Comparison of ENCODE assay signal across 8 cellular contexts in the genomic region with DNA sequence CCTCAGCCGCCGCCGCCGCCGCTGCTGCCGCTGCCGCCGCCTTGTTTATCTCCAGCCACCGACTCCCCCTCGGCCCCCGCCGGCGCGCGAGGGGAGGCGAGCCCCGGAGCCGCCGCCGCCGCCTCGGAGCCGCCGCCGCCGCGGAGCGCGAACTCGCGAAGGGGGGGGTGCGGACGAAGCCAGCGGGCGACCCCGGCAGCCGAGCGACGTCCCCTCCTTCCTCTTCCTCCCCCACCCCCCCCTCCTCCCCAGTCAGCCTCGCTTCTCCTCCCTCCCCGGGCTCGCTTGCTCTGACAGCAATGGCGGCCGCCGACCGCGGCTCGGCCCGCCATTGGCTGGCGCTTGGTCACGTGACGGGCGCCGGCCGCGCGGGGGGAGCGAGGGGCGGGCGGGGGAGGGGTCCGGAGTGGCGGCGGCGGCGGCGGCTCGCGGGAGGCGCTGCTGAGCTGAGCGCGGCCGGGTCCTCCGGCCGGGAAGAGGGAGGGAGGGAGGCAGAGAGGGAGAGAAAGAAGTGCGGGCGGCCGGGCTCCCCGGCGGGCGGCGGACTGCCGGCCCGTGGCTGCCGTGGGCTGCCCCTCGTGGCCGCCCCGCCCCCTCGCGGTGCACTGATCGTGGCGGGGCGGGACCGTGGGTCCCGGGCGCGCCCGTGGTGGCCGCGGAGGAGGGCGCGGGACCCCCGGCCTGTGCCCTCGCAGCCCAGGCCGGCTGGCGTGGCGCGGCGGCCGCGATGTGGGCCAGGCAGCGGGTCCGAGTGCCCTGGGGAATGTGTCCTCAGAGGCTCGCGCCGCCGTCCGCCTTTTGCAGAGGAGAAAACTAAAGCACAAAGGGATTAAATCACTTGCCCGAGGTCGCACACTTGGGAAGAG. TPM values are rescaled to one million over a fixed set of nuclear protein-coding genes. Genes with fewer than 3 reads are reported as not detected.
DNase-seq lines count a peak whose midpoint lies in the region; ATAC-seq and TF ChIP-seq lines count a peak whose summit lies in the region.

A gene (minus strand): TSS at position 301 of the 866 bp plus-strand sequence. CDS start 562 bp downstream, outside the sequence.

- H3K27ac ChIP-seq in adipose tissue (ENCODE audit: low read depth, low read length) (peak within 1 kb of the TSS; percentile 92), transverse colon (peak within 1 kb of the TSS; percentile 95 to 98 (median 96))

- DNase-seq in GM12864 (ENCODE audit: low read depth) (peak; percentile 30), NCI-H1092 (lab: John Stamatoyannopoulos, UW) (peak; percentile 60), T-helper 1 cell (peak; percentile 79 to 90 (median 82)), cardiac septum (ENCODE audit: low spot score) (peak; percentile 96), posterior cingulate gyrus (peak; percentile 74 to 98 (median 84)), transverse colon (peak; percentile 91)

- no peak for TF ChIP-seq EP300 in transverse colon (IDR thresholded peaks at IDR 0.05; ENCODE audit: low read depth)

- 1% methylated on average over 26 to 118 of the region's 119 CpGs for WGBS in adipose tissue, 3 donors
- WGBS in transverse colon (ENCODE audit: low coverage in 1 of 2), 2 donors: 2% methylated on average over 28 of the region's 119 CpGs; no CpG with 5 or more reads in 1 of the 2 donors

- H3K36me3 ChIP-seq in transverse colon: no peaks in the 10 kb centered on the region

- no peaks in the 10 kb centered on the region for H3K27me3 ChIP-seq in transverse colon

- H3K4me1 ChIP-seq in transverse colon: peaks cover 17 to 45% (median 26%) of the 10 kb centered on the region in 4 donors

- in situ Hi-C loops in transverse colon (cut with MboI; ENCODE audit: low pct_ligation_motif_present in 1 of 4, low pct_unique_long_range_greater_than_20kb in 1 of 4, low sequenced_read_pairs in 3 of 4): loop anchor here in 1 of 4 donors (10.0 kb wide), 1 partner anchor 317 kb away; no protein-coding TSS in a partner anchor

- TF ChIP-seq POLR2A in transverse colon (IDR thresholded peaks at IDR 0.05): peak; percentile 44

- peak within 1 kb of the TSS; percentile 66 for H3K4me3 ChIP-seq in GM12864 (ENCODE audit: low read depth, low read length)
- H3K4me3 ChIP-seq in transverse colon: peak within 1 kb of the TSS; percentile 60 to 94 (median 90)

- TF ChIP-seq CTCF in GM12864 (IDR thresholded peaks at IDR 0.05; ENCODE audit: low read depth, low read length, missing control alignments) (no peak), transverse colon (IDR thresholded peaks at IDR 0.05) (peak in 3 of 5 experiments; percentile 13 to 40 (median 38))

- no peaks in the 10 kb centered on the region for H3K9me3 ChIP-seq in transverse colon

- intact Hi-C loops in cardiac septum (cut with DNase I) (loop anchor here (5.0 to 10.0 kb wide), 2 partner anchors 263 to 320 kb away; no protein-coding TSS in a partner anchor), posterior cingulate gyrus (cut with DNase I) (loop anchor here (5.0 to 10.0 kb wide), 4 partner anchors 40 to 427 kb away; no protein-coding TSS in a partner anchor), transverse colon (cut with DNase I; ENCODE audit: low total_unique reads) (loop anchor here (2.0 kb wide), 1 partner anchor 321 kb away; no protein-coding TSS in a partner anchor)

- peak; percentile 85 for ATAC-seq in HG02588 (IDR thresholded peaks at IDR 0.05; ENCODE audit: unreplicated experiment)

RNA-seq across cellular contexts. Expression of the gene that starts here (rescaled TPM):
- polyA plus RNA-seq in adipose tissue: 10 to 100 TPM; 14.2 to 33.6 (median 28.7) TPM
- total RNA-seq in cardiac septum (74.5 TPM), transverse colon (100 to 1,000 TPM; 126 to 194 (median 154) TPM)

Comparison
In these comparisons a context has a peak if more than half of its experiments do, and no peak if none do; other contexts are left out.
1. Peak in every context shown above with its lines: DNase-seq, ATAC-seq, H3K4me3 ChIP-seq and H3K27ac ChIP-seq.
2. DNase-seq: peak in every context shown above with its lines; median percentile 96 in cardiac septum; 91 in transverse colon; 84 in posterior cingulate gyrus; 82 in T-helper 1 cell; 60 in NCI-H1092; 30 in GM12864.